Comparison of ENCODE assay signal across 8 cellular contexts in the genomic region with DNA sequence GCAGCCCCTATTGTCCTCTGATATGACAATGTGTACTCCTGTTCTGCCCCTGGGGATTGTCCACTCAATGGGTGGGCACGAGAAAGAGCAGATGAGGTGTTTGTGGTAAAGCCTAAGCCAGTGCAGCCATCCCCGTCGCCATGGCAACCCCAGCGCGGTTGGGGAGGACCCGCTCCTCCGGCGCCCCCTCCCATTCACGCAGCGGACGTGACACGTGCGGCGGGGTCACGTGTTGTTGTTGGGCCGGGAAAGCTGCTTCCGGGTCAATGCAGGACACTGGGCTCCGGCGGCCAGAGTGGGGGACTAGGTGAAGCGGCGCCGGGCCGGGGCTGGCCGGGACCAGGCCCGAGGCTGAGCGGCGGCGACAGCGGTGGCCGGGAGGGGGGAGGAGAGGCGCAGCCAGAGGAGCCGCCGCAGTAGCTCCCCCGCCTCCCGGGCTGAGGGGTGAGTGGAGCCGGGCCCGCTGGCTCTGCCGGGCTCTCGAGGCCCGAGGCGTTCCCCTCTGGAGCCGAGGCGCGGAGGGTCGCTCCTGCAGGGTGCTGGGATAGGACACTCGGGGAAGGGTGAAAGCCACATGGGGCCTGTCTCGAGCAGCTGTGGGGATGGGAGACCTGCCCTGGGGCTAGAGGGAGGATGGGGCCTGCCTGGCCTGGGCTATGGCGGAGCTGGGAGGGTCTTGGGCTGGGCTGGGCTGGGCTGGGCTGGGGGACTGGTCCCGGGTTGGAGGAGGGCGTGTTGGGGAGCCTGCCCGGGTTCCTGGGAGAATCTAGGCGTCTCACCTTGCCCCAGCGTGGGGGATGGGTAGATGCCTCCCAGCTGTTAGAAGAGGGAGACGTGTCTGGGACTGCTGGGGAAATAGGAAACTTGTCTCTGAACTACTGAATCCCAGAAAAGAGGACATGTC. TPM values are rescaled to one million over a fixed set of nuclear protein-coding genes. Genes with fewer than 3 reads are reported as not detected.
A peak's percentile ranks its signal among the peaks of the same experiment; 100 is the strongest.
DNase-seq lines count a peak whose midpoint lies in the region; ATAC-seq and TF ChIP-seq lines count a peak whose summit lies in the region.

TSS of gene TBCEL (plus strand) at position 255 of the 904 bp plus-strand sequence. CDS start 21,589 bp downstream, outside the sequence.

- ATAC-seq in GM19043 (IDR thresholded peaks at IDR 0.05; ENCODE audit: low read depth, unreplicated experiment) (peak; percentile 91), HG03378 (IDR thresholded peaks at IDR 0.05; ENCODE audit: unreplicated experiment) (peak; percentile 82), right lobe of liver (peak; percentile 92 to 97 (median 96))

- no peaks in the 10 kb centered on the region for H3K36me3 ChIP-seq in right lobe of liver

- no peaks in the 10 kb centered on the region for H3K27me3 ChIP-seq in right lobe of liver

- DNase-seq in Ammon's horn (ENCODE audit: low spot score) (peak; percentile 94), NCI-H524 (lab: John Stamatoyannopoulos, UW) (peak; percentile 79 to 92), dermis blood vessel endothelial cell (peak; percentile 91), right lobe of liver (peak; percentile 85 to 93 (median 88))
- peak; percentile 81 for DNase-seq in activated CD4-positive, alpha-beta T cell treated with anti-CD3 and anti-CD28 coated beads, Interleukin-2, amount 50 U/mL, for 1 hour
- DNase-seq in stimulated activated CD4-positive, alpha-beta T cell treated with anti-CD3 and anti-CD28 coated beads, Interleukin-4, amount 100 ng/mL, for 4 hours: peak; percentile 82 to 83

- 0% methylated on average over 17 of the region's 54 CpGs for WGBS in right lobe of liver (ENCODE audit: insufficient coverage, low coverage, low lambda C conversion rate, missing lambda C conversion rate)

- peak within 1 kb of the TSS; percentile 48 to 79 (median 71) for H3K27ac ChIP-seq in right lobe of liver

- TF ChIP-seq CTCF in right lobe of liver (IDR thresholded peaks at IDR 0.05): no peak

- peaks cover 0 to 17% (median 5%) of the 10 kb centered on the region in 4 donors for H3K4me1 ChIP-seq in right lobe of liver

- intact Hi-C loops in right lobe of liver (cut with DNase I): no loop called here

- H3K4me3 ChIP-seq in right lobe of liver: peak within 1 kb of the TSS; percentile 61 to 80 (median 77)

- no peak for TF ChIP-seq POLR2A in right lobe of liver (IDR thresholded peaks at IDR 0.05)

- H3K9me3 ChIP-seq in right lobe of liver: no peaks in the 10 kb centered on the region

RNA-seq across cellular contexts. Expression of gene TBCEL, which starts in this region (rescaled TPM):
- 26.4 and 35.7 TPM in 2 replicates for total RNA-seq in dermis blood vessel endothelial cell
- total RNA-seq in right lobe of liver: 10 to 100 TPM in 5 of 6 experiments, 1 to 10 TPM in 1; 9.6 to 37.9 (median 17.8) TPM

Comparison
In these comparisons a context has a peak if more than half of its experiments do, and no peak if none do; other contexts are left out.
1. Peak in every context shown above with its lines: DNase-seq, ATAC-seq, H3K4me3 ChIP-seq and H3K27ac ChIP-seq.